12 cellular contexts compared by ENCODE assay signal in genomic region chrX:71637848-71638247, GRCh38. TPM values are rescaled to one million over a fixed set of nuclear protein-coding genes. Genes with fewer than 3 reads are reported as not detected.
DNase-seq lines count a peak whose midpoint lies in the region; ATAC-seq, FAIRE-seq and TF ChIP-seq lines count a peak whose summit lies in the region.
"Had no signal": no experiment of that assay in that cellular context is flagged by ENCODE, and none has a peak within 500 bp of the region (broad histone marks: within the 10 kb centered on the region; RNA-seq: fewer than 3 reads in every experiment).

No MANE protein-coding gene starts in this region.

- no peaks in the 10 kb centered on the region for H3K79me2 ChIP-seq in HepG2 (ENCODE audit: insufficient read depth, low read length)

- no peaks in the 10 kb centered on the region for H3K9me3 ChIP-seq in CD4-positive, CD25-positive, alpha-beta regulatory T cell (ENCODE audit: control insufficient read depth in 2 of 2, low read length in 2 of 2)
- H3K9me3 ChIP-seq in HepG2 (ENCODE audit: low read length) (no peaks in the 10 kb centered on the region), vagina (no peaks in the 10 kb centered on the region)
- H3K9me3 ChIP-seq: right atrium auricular region had no signal

- intact Hi-C loops in HepG2 (cut with micrococcal nuclease; ENCODE audit: unreplicated experiment) (no loop called here), vagina (cut with DNase I) (no loop called here)

- POLR2A ChIA-PET in HepG2 (lab: Yijun Ruan, JAX) = no interaction called here

- no peaks in the 10 kb centered on the region for H3K27me3 ChIP-seq in CD4-positive, CD25-positive, alpha-beta regulatory T cell (ENCODE audit: control insufficient read depth, insufficient read depth, low read length)
- no peaks in the 10 kb centered on the region; a peak in 1 of 5 replicates for H3K27me3 ChIP-seq in HepG2 (ENCODE audit: control insufficient read depth in 1 of 2, insufficient read depth in 2 of 2, low read length in 2 of 2)
- H3K27me3 ChIP-seq in vagina = no peaks in the 10 kb centered on the region
- H3K27me3 ChIP-seq: right atrium auricular region had no signal

- no peak for TF ChIP-seq EP300 in HepG2 (IDR thresholded peaks at IDR 0.05; ENCODE audit: low read depth in 2 of 2, low read length in 2 of 2)
- no peak for TF ChIP-seq EP300 in HepG2 (CRISPR knock-in tag; IDR thresholded peaks at IDR 0.05; ENCODE audit: borderline replicate concordance)

- H3K4me3 Mint-ChIP-seq in CD4-positive, CD25-positive, alpha-beta regulatory T cell = no peak overlapping the region
- H3K4me3 Mint-ChIP-seq: T-helper 2 cell treated with Interferon-gamma antibody and Interleukin-4, amounts not matched to agents 5 μg/mL and 100 μg/mL, for 36 hours had no signal

- H3K4me2 ChIP-seq in HepG2 (ENCODE audit: low read depth, low read length) = peak overlapping the region; percentile 47

- no peaks in the 10 kb centered on the region for H3K36me3 ChIP-seq in CD4-positive, CD25-positive, alpha-beta regulatory T cell (ENCODE audit: control insufficient read depth, insufficient read depth, low read length)
- no peaks in the 10 kb centered on the region for H3K36me3 ChIP-seq in HepG2 (replicated peaks in 1 of 2; ENCODE audit: control insufficient read depth in 1 of 2, insufficient read depth in 2 of 2, low read length in 2 of 2)
- no peaks in the 10 kb centered on the region for H3K36me3 ChIP-seq in vagina
- H3K36me3 ChIP-seq: right atrium auricular region had no signal

- peak overlapping the region; percentile 60 for H3K27ac ChIP-seq in CD4-positive, CD25-positive, alpha-beta regulatory T cell (ENCODE audit: insufficient read depth, low read length, poor library complexity, severe bottlenecking)
- H3K27ac ChIP-seq in HepG2 (ENCODE audit: extremely low read length, insufficient read depth, low read length) (no peak overlapping the region), vagina (no peak overlapping the region)
- H3K27ac ChIP-seq: right atrium auricular region had no signal

- H3K9me3 Mint-ChIP-seq in CD4-positive, CD25-positive, alpha-beta regulatory T cell = no peaks in the 10 kb centered on the region
- H3K9me3 Mint-ChIP-seq: T-helper 2 cell treated with Interferon-gamma antibody and Interleukin-4, amounts not matched to agents 5 μg/mL and 100 μg/mL, for 36 hours had no signal

- H3K27me3 Mint-ChIP-seq in CD4-positive, CD25-positive, alpha-beta regulatory T cell = no peaks in the 10 kb centered on the region

- peak overlapping the region; percentile 67 for H3K4me3 ChIP-seq in CD4-positive, CD25-positive, alpha-beta regulatory T cell (ENCODE audit: low read depth, low read length)
- H3K4me3 ChIP-seq in HepG2 (replicated peaks in 1 of 3; ENCODE audit: insufficient read depth in 1 of 3, low read depth in 2 of 3, low read length in 3 of 3) (peak overlapping the region in 2 of 3 experiments; percentile 16 to 23; a peak in 2 of 6 replicates), vagina (no peak overlapping the region)
- H3K4me3 ChIP-seq: right atrium auricular region had no signal

- peak in 1 of 3 donors; percentile 50 for DNase-seq in CD4-positive, CD25-positive, alpha-beta regulatory T cell
- DNase-seq in HepG2 (ENCODE audit: low spot score) (no peak), HK-2 (ENCODE audit: unreplicated experiment) (no peak), iPS-NIHi11 (ENCODE audit: low spot score) (no peak), vagina (ENCODE audit: extremely low spot score in 2 of 2) (no peak)
- no peak for DNase-seq in activated CD4-positive, alpha-beta T cell treated with anti-CD3 and anti-CD28 coated beads for 4 hours
- DNase-seq: NCI-H1436 treated with DMSO at 0.1 percent for 48 hours had no signal

- H3K4me1 Mint-ChIP-seq in CD4-positive, CD25-positive, alpha-beta regulatory T cell = peaks cover 0 to 22% (median 7%) of the 10 kb centered on the region in 4 donors

- CTCF ChIA-PET in HepG2 (lab: Yijun Ruan, JAX; ENCODE audit: low intra/inter-chr PET ratio, low total read pairs) = no interaction called here

- H3K4me1 ChIP-seq in CD4-positive, CD25-positive, alpha-beta regulatory T cell (ENCODE audit: control insufficient read depth, insufficient read depth, low read length, poor library complexity, severe bottlenecking) = peaks cover 39% of the 10 kb centered on the region
- peaks cover 27% of the 10 kb centered on the region for H3K4me1 ChIP-seq in HepG2 (ENCODE audit: insufficient read depth, low read length)
- H3K4me1 ChIP-seq in vagina = no peaks in the 10 kb centered on the region

- no peak overlapping the region for H3K9ac ChIP-seq in HepG2 (ENCODE audit: insufficient read depth, low read depth, low read length)

- H3K27ac Mint-ChIP-seq in CD4-positive, CD25-positive, alpha-beta regulatory T cell = no peak overlapping the region

- FAIRE-seq in HepG2 (lab: Jason Lieb, UNC) = no peak
- FAIRE-seq: G401.6 had no signal

- TF ChIP-seq CTCF in HepG2 (CRISPR knock-in tag; IDR thresholded peaks at IDR 0.05) = no peak
- no peak for TF ChIP-seq CTCF in vagina (IDR thresholded peaks at IDR 0.05)

- BruUV-seq in HepG2 (replicated peaks; lab: Mats Ljungman, UMichigan) = no TSS peak

- H4K20me1 ChIP-seq in HepG2 (ENCODE audit: insufficient read depth, low read length) = no peaks in the 10 kb centered on the region

- peak; percentile 39 to 52 for ATAC-seq in CD4-positive, CD25-positive, alpha-beta regulatory T cell (ENCODE audit: low read depth in 2 of 2)
- ATAC-seq in GM21529 (IDR thresholded peaks at IDR 0.05; ENCODE audit: unreplicated experiment) (peak; percentile 50), SK-N-SH treated with all-trans-retinoic acid at 6 μM for 48 hours (peak; percentile 70), HepG2 (peak; percentile 52; the same call in 2 of the 3 replicates)

- in situ Hi-C loops in HepG2 (cut with HindIII; ENCODE audit: extremely low pct_ligation_motif_present, low pct_unique_long_range_greater_than_20kb) = no loop called here

- H3K36me3 Mint-ChIP-seq in CD4-positive, CD25-positive, alpha-beta regulatory T cell = no peaks in the 10 kb centered on the region

- no peak for TF ChIP-seq RAD21 in HepG2 (CRISPR knock-in tag; IDR thresholded peaks at IDR 0.05)

- 17% methylated on average over 4 of the region's 4 CpGs for WGBS in HepG2 (ENCODE audit: low lambda C conversion rate)

- TF ChIP-seq POLR2A in HepG2 (IDR thresholded peaks at IDR 0.05; ENCODE audit: insufficient read depth in 1 of 2, low read depth in 2 of 2, low read length in 2 of 2) (no peak), vagina (IDR thresholded peaks at IDR 0.05) (no peak)

- no peak overlapping the region for H2AFZ ChIP-seq in HepG2 (ENCODE audit: low read length)

RNA-seq across cellular contexts. Expression of gene CXCR3, which starts 19.5 kb away (rescaled TPM):
- total RNA-seq in CD4-positive, CD25-positive, alpha-beta regulatory T cell = 31.9 TPM
- polyA plus RNA-seq in CD4-positive, CD25-positive, alpha-beta regulatory T cell = 100 to 1,000 TPM in 1 of 4 donors, 10 to 100 TPM in 3; 69.3 to 111 (median 85.9) TPM
- total RNA-seq in HepG2 (2016; rRNA removed; fragmentation: Illumina TruSeq; extraction: Trizol) (0.17 and 0.18 TPM in 2 replicates), vagina (not detected)
- 0.18 and 0.20 TPM in 2 replicates for total RNA-seq in HepG2 (2016; cell fraction: cytosol; rRNA removed; fragmentation: Illumina TruSeq; extraction: Trizol; ENCODE audit: low read depth)
- total RNA-seq in HepG2 (2016; cell fraction: insoluble cytoplasmic fraction; rRNA removed; fragmentation: Illumina TruSeq; extraction: Trizol) = 0.13 TPM in 1 of 2 replicates, not detected in the other
- 0.10 and 0.15 TPM in 2 replicates for total RNA-seq in HepG2 (2016; cell fraction: membrane; rRNA removed; fragmentation: Illumina TruSeq; extraction: Trizol)
- 0.22 and 0.37 TPM in 2 replicates for total RNA-seq in HepG2 (2016; cell fraction: nucleus; rRNA removed; fragmentation: Illumina TruSeq; extraction: Trizol)
- not detected in 2 replicates for polyA plus RNA-seq in HepG2 (2011; rRNA removed)
- not detected in 2 replicates for polyA plus RNA-seq in HepG2 (2011; cell fraction: cytosol; rRNA removed)
- 0.07 TPM in 1 of 2 replicates, not detected in the other for polyA plus RNA-seq in HepG2 (2011; cell fraction: nucleus; rRNA removed)
- not detected in 2 replicates for polyA plus RNA-seq in HepG2 (2012)
- polyA plus RNA-seq in HepG2 (2016; cell fraction: cytosol; fragmentation: Illumina TruSeq; extraction: Trizol; ENCODE audit: low read depth) = 0.08 and 0.09 TPM in 2 replicates
- polyA plus RNA-seq in HepG2 (2016; cell fraction: insoluble cytoplasmic fraction; fragmentation: Illumina TruSeq; extraction: Trizol; ENCODE audit: low read depth) = 0.32 TPM in 1 of 2 replicates, not detected in the other
- 0.15 and 0.27 TPM in 2 replicates for polyA plus RNA-seq in HepG2 (2016; cell fraction: membrane; fragmentation: Illumina TruSeq; extraction: Trizol; ENCODE audit: low read depth)
- polyA plus RNA-seq in HepG2 (2016; cell fraction: nucleus; fragmentation: Illumina TruSeq; extraction: Trizol; ENCODE audit: insufficient read depth, low read depth) = 0.28 and 0.29 TPM in 2 replicates
- polyA minus RNA-seq in HepG2 (2011; rRNA and poly(A)+ RNA removed; ENCODE audit: low replicate concordance) = 0.30 TPM in 1 of 2 replicates, not detected in the other
- polyA minus RNA-seq in HepG2 (2011; cell fraction: cytosol; rRNA and poly(A)+ RNA removed) = not detected in 2 replicates
- not detected in 2 replicates for polyA minus RNA-seq in HepG2 (2011; cell fraction: nucleus; rRNA and poly(A)+ RNA removed)

RNA-seq across cellular contexts. Expression of gene GCNA, which starts 59.6 kb away (rescaled TPM):
- 3.7 TPM for total RNA-seq in CD4-positive, CD25-positive, alpha-beta regulatory T cell
- polyA plus RNA-seq in CD4-positive, CD25-positive, alpha-beta regulatory T cell = under 1 TPM; 0.20 to 0.65 (median 0.49) TPM
- total RNA-seq in HepG2 (2016; rRNA removed; fragmentation: Illumina TruSeq; extraction: Trizol) (0.17 and 0.66 TPM in 2 replicates), vagina (9.1 TPM)
- total RNA-seq in HepG2 (2016; cell fraction: cytosol; rRNA removed; fragmentation: Illumina TruSeq; extraction: Trizol; ENCODE audit: low read depth) = 0.35 and 0.51 TPM in 2 replicates
- 0.27 and 0.32 TPM in 2 replicates for total RNA-seq in HepG2 (2016; cell fraction: insoluble cytoplasmic fraction; rRNA removed; fragmentation: Illumina TruSeq; extraction: Trizol)
- total RNA-seq in HepG2 (2016; cell fraction: membrane; rRNA removed; fragmentation: Illumina TruSeq; extraction: Trizol) = 0.38 and 0.43 TPM in 2 replicates
- 0.62 and 0.69 TPM in 2 replicates for total RNA-seq in HepG2 (2016; cell fraction: nucleus; rRNA removed; fragmentation: Illumina TruSeq; extraction: Trizol)
- 0.38 and 0.44 TPM in 2 replicates for polyA plus RNA-seq in HepG2 (2011; rRNA removed)
- polyA plus RNA-seq in HepG2 (2011; cell fraction: cytosol; rRNA removed) = 0.09 and 0.12 TPM in 2 replicates
- 1.7 and 2.0 TPM in 2 replicates for polyA plus RNA-seq in HepG2 (2011; cell fraction: nucleus; rRNA removed)
- 0.27 and 0.55 TPM in 2 replicates for polyA plus RNA-seq in HepG2 (2012)
- 0.05 and 0.11 TPM in 2 replicates for polyA plus RNA-seq in HepG2 (2016; cell fraction: cytosol; fragmentation: Illumina TruSeq; extraction: Trizol; ENCODE audit: low read depth)
- 0.17 and 0.27 TPM in 2 replicates for polyA plus RNA-seq in HepG2 (2016; cell fraction: insoluble cytoplasmic fraction; fragmentation: Illumina TruSeq; extraction: Trizol; ENCODE audit: low read depth)
- polyA plus RNA-seq in HepG2 (2016; cell fraction: membrane; fragmentation: Illumina TruSeq; extraction: Trizol; ENCODE audit: low read depth) = 0.17 and 0.20 TPM in 2 replicates
- 1.8 and 2.4 TPM in 2 replicates for polyA plus RNA-seq in HepG2 (2016; cell fraction: nucleus; fragmentation: Illumina TruSeq; extraction: Trizol; ENCODE audit: insufficient read depth, low read depth)
- polyA minus RNA-seq in HepG2 (2011; rRNA and poly(A)+ RNA removed; ENCODE audit: low replicate concordance) = 0.48 and 0.96 TPM in 2 replicates
- not detected in 2 replicates for polyA minus RNA-seq in HepG2 (2011; cell fraction: cytosol; rRNA and poly(A)+ RNA removed)
- polyA minus RNA-seq in HepG2 (2011; cell fraction: nucleus; rRNA and poly(A)+ RNA removed) = 0.77 and 1.1 TPM in 2 replicates

Comparison
In these comparisons a context has a peak if more than half of its experiments do, and no peak if none do; other contexts are left out.
1. H3K4me3 ChIP-seq: peak in CD4-positive, CD25-positive, alpha-beta regulatory T cell (single experiment) and HepG2 (2 of 3); none in vagina (0 of 2).
2. RNA of gene CXCR3, which starts 19.5 kb away (total RNA-seq): 31.9 TPM in CD4-positive, CD25-positive, alpha-beta regulatory T cell (single experiment); 0.10 to 0.37 TPM in HepG2 and not detected in vagina (single experiment); every median in the first group is over 10 times any median in the second.
3. Peak in every context shown above with its lines, with median percentiles within 50 percentile points of each other: ATAC-seq.